In genomic region chrX:123860983-123861382, GRCh38 we compare ENCODE assay signal across 8 cellular contexts. TPM values are rescaled to one million over a fixed set of nuclear protein-coding genes. Genes with fewer than 3 reads are reported as not detected.
A peak's percentile ranks its signal among the peaks of the same experiment; 100 is the strongest.
DNase-seq lines count a peak whose midpoint lies in the region; ATAC-seq, FAIRE-seq and TF ChIP-seq lines count a peak whose summit lies in the region.

No MANE protein-coding gene starts in this region.

- H3K27ac Mint-ChIP-seq in CD4-positive, alpha-beta memory T cell, result peak overlapping the region; percentile 32 to 97 (median 96)
- peak overlapping the region; percentile 96 for H3K27ac Mint-ChIP-seq in astrocyte (ENCODE audit: unreplicated experiment)

- peaks cover 0 to 9% of the 10 kb centered on the region in 2 donors for H3K36me3 Mint-ChIP-seq in CD4-positive, alpha-beta memory T cell
- no peaks in the 10 kb centered on the region for H3K36me3 Mint-ChIP-seq in astrocyte (ENCODE audit: low read depth, unreplicated experiment)

- POLR2A ChIA-PET in CD4-positive, alpha-beta memory T cell (lab: Charles Lee; ENCODE audit: partially characterized antibody), result interaction anchor here (0.6 to 2.1 kb wide), 7 partner anchors 8 to 485 kb away, joined by 3 to 9 read pairs (median 4); partner anchors contain the start of gene SH2D1A

- H3K79me2 ChIP-seq in astrocyte (ENCODE audit: insufficient read depth, low read length), result peaks cover 54% of the 10 kb centered on the region

- H4K20me1 ChIP-seq in astrocyte (ENCODE audit: insufficient read depth, low read length), result peaks cover 3% of the 10 kb centered on the region

- peak overlapping the region; percentile 97 for H3K9ac ChIP-seq in astrocyte (ENCODE audit: low read length)

- TF ChIP-seq CTCF in astrocyte (IDR thresholded peaks at IDR 0.05; ENCODE audit: insufficient read depth, low read depth, low read length) (no peak), tibial nerve (IDR thresholded peaks at IDR 0.05) (no peak)

- peak overlapping the region; percentile 86 to 96 (median 94) for H3K4me3 Mint-ChIP-seq in CD4-positive, alpha-beta memory T cell
- H3K4me3 Mint-ChIP-seq in astrocyte (ENCODE audit: unreplicated experiment), result peak overlapping the region; percentile 90

- CTCF ChIA-PET in CD4-positive, alpha-beta memory T cell (lab: Charles Lee; ENCODE audit: partially characterized antibody), result interaction anchor here (1.0 kb wide), 1 partner anchor 10 kb away, joined by 3 read pairs; no protein-coding TSS in a partner anchor

- H3K4me3 ChIP-seq in CD4-positive, alpha-beta memory T cell (ENCODE audit: low read length in 2 of 2), result peak overlapping the region; percentile 14 to 69
- H3K4me3 ChIP-seq in astrocyte (ENCODE audit: insufficient read depth, low read depth, low read length) (peak overlapping the region; percentile 85), tibial nerve (peak overlapping the region; percentile 45 to 71 (median 57))

- peak overlapping the region; percentile 81 for H3K27ac ChIP-seq in CD4-positive, alpha-beta memory T cell (ENCODE audit: low read depth, low read length)
- H3K27ac ChIP-seq in astrocyte (ENCODE audit: low read depth, low read length) (peak overlapping the region; percentile 92), tibial nerve (peak overlapping the region; percentile 86 to 97 (median 96))

- no peaks in the 10 kb centered on the region for H3K36me3 ChIP-seq in CD4-positive, alpha-beta memory T cell (ENCODE audit: insufficient read depth, low read length)
- no peaks in the 10 kb centered on the region for H3K36me3 ChIP-seq in astrocyte (ENCODE audit: insufficient read depth, low read length)
- H3K36me3 ChIP-seq in tibial nerve, result no peaks in the 10 kb centered on the region

- H3K4me1 Mint-ChIP-seq in CD4-positive, alpha-beta memory T cell, result peaks cover 6 to 26% (median 16%) of the 10 kb centered on the region in 4 donors
- no peaks in the 10 kb centered on the region for H3K4me1 Mint-ChIP-seq in astrocyte (ENCODE audit: low read depth, unreplicated experiment)

- peak in 2 of 5 donors; percentile 4 to 9 for DNase-seq in CD4-positive, alpha-beta memory T cell
- DNase-seq in M059J (ENCODE audit: low read depth), result peak; percentile 40
- DNase-seq in astrocyte (ENCODE audit: low read depth), result no peak
- peak; percentile 10 for DNase-seq in left kidney (ENCODE audit: low read depth, low spot score)
- no peak for DNase-seq in tibial nerve (ENCODE audit: low spot score in 2 of 2)

- H3K27me3 Mint-ChIP-seq in CD4-positive, alpha-beta memory T cell, result no peaks in the 10 kb centered on the region
- H3K27me3 Mint-ChIP-seq in astrocyte (ENCODE audit: low read depth, unreplicated experiment), result no peaks in the 10 kb centered on the region

- TF ChIP-seq POLR2A in tibial nerve (IDR thresholded peaks at IDR 0.05), result no peak

- no peak overlapping the region for H2AFZ ChIP-seq in astrocyte (ENCODE audit: low read depth, low read length)

- H3K9me3 ChIP-seq in CD4-positive, alpha-beta memory T cell (ENCODE audit: control insufficient read depth in 1 of 2, low read length in 2 of 2), result no peaks in the 10 kb centered on the region
- H3K9me3 ChIP-seq in astrocyte (ENCODE audit: insufficient read depth, low read depth, low read length) (no peaks in the 10 kb centered on the region), tibial nerve (no peaks in the 10 kb centered on the region)

- intact Hi-C loops in CD4-positive, alpha-beta memory T cell (cut with micrococcal nuclease), result loop anchor here (2.0 kb wide), 3 partner anchors 18 to 128 kb away; partner anchors contain the start of gene THOC2

- H3K4me2 ChIP-seq in astrocyte (ENCODE audit: low read length), result peak overlapping the region; percentile 89

- ATAC-seq in HG02610 (IDR thresholded peaks at IDR 0.05; ENCODE audit: unreplicated experiment) (no peak), HG03378 (IDR thresholded peaks at IDR 0.05; ENCODE audit: unreplicated experiment) (no peak), GM21528 (IDR thresholded peaks at IDR 0.05; ENCODE audit: low FRiP score, unreplicated experiment) (no peak)

- FAIRE-seq in astrocyte (lab: Jason Lieb, UNC), result peak; percentile 68

- H3K9me3 Mint-ChIP-seq in CD4-positive, alpha-beta memory T cell, result no peaks in the 10 kb centered on the region
- H3K9me3 Mint-ChIP-seq in astrocyte (ENCODE audit: unreplicated experiment), result no peaks in the 10 kb centered on the region

- peaks cover 16% of the 10 kb centered on the region for H3K4me1 ChIP-seq in CD4-positive, alpha-beta memory T cell (ENCODE audit: insufficient read depth, low read length)
- H3K4me1 ChIP-seq in astrocyte (ENCODE audit: insufficient read depth, low read length) (peaks cover 5% of the 10 kb centered on the region), tibial nerve (peaks cover 0 to 16% (median 0%) of the 10 kb centered on the region in 4 donors)

- no peaks in the 10 kb centered on the region for H3K27me3 ChIP-seq in CD4-positive, alpha-beta memory T cell (ENCODE audit: insufficient read depth, low read length)
- H3K27me3 ChIP-seq in astrocyte (ENCODE audit: insufficient read depth, low read length), result no peaks in the 10 kb centered on the region
- H3K27me3 ChIP-seq in tibial nerve, result no peaks in the 10 kb centered on the region

- TF ChIP-seq EP300 in tibial nerve (IDR thresholded peaks at IDR 0.05), result no peak

- 2 to 51% methylated on average over 4 of the region's 4 CpGs for WGBS in tibial nerve, 2 donors

RNA-seq across cellular contexts. Expression of gene XIAP, which starts 1.1 kb away (rescaled TPM):
- total RNA-seq in CD4-positive, alpha-beta memory T cell, result 10 to 100 TPM; 59.9 to 64.6 TPM
- 10 to 100 TPM in 1 of 2 donors, 1 to 10 TPM in 1; 6.0 to 14.0 TPM for polyA plus RNA-seq in CD4-positive, alpha-beta memory T cell
- 29.8 and 44.2 TPM in 2 replicates for total RNA-seq in M059J (2014; rRNA removed; shearing (Covaris generic))
- total RNA-seq in astrocyte (51.7 and 53.1 TPM in 2 replicates), tibial nerve (10 to 100 TPM; 18.6 to 38.7 (median 30.4) TPM)

Comparison
In these comparisons a context has a peak if more than half of its experiments do, and no peak if none do; other contexts are left out.
1. DNase-seq: peak in M059J (single experiment) and left kidney (single experiment); none in astrocyte (single experiment) and tibial nerve (0 of 2).
2. Peak in every context shown above with its lines, with median percentiles within 50 percentile points of each other: H3K27ac ChIP-seq and H3K4me3 ChIP-seq.